In the genomic region with DNA sequence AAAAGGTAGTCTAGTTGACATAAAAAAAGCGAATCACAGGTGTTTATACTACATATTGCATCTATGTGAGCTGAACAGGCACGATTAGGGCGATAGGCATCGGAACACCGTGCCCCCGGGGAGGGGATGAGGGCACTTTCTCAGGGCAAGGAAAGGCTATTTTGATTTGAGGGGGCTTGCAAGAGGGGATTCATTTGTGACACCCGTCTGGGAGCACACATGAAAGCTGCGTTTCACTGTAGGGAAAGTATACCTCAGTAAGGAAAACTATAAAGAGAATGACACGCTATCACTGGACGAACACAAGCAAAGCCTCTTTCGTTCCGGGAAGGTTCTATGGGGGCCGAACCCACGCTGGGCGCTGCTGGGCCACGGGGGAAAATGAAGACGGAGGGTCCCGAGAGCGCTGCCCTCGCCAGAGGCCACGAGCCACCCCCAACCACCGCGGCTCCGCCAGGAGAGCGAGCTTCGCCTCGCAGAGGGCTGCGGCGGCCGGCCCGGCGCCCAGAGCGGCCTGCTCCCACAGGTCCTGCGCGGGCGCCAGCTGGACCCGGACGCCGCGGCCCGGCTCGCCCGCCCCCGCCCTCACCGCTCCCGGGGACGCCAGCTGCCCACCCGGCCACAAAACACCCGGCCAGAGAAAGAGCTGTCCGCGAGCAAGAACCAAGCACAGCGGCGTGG, we compare ENCODE assay signal across 8 cellular contexts.
DNase-seq lines count a peak whose midpoint lies in the region; ATAC-seq and TF ChIP-seq lines count a peak whose summit lies in the region.

No MANE protein-coding gene starts in this region.

- H3K27me3 ChIP-seq in DOHH2 (ENCODE audit: control insufficient read depth, low read length), result no peaks in the 10 kb centered on the region

- peaks cover 10% of the 10 kb centered on the region for H3K36me3 ChIP-seq in DOHH2 (ENCODE audit: control insufficient read depth, low read length)

- TF ChIP-seq CTCF in DOHH2 (IDR thresholded peaks at IDR 0.05; ENCODE audit: low read depth, low read length, poor library complexity, severe bottlenecking) (no peak), astrocyte of the cerebellum (IDR thresholded peaks at IDR 0.05; ENCODE audit: low read depth, low read length, missing control alignments) (no peak), GM10266 (IDR thresholded peaks at IDR 0.05; ENCODE audit: control insufficient read depth, insufficient read depth, low read depth, missing control alignments) (no peak)

- H3K27ac Mint-ChIP-seq in stimulated activated effector memory CD8-positive, alpha-beta T cell treated with anti-CD3 and anti-CD28 coated beads, Interleukin-12 subunit alpha, Interleukin-12 subunit beta, amount 100 ng/mL, for 72 hours, result peak overlapping the region; percentile 96

- H3K4me1 Mint-ChIP-seq in stimulated activated effector memory CD8-positive, alpha-beta T cell treated with anti-CD3 and anti-CD28 coated beads, Interleukin-12 subunit alpha, Interleukin-12 subunit beta, amount 100 ng/mL, for 72 hours, result peaks cover 50% of the 10 kb centered on the region

- peaks cover 27% of the 10 kb centered on the region for H4K20me1 ChIP-seq in DOHH2 (ENCODE audit: control insufficient read depth, insufficient read depth, low read depth, low read length)

- peak overlapping the region; percentile 81 for H3K27ac ChIP-seq in DOHH2 (ENCODE audit: low read depth, low read length)

- peak overlapping the region; percentile 74 for H3K4me2 ChIP-seq in DOHH2 (ENCODE audit: low read length)

- H3K79me2 ChIP-seq in DOHH2 (ENCODE audit: control insufficient read depth, low read length), result peaks cover 59% of the 10 kb centered on the region

- H3K9me3 Mint-ChIP-seq in stimulated activated effector memory CD8-positive, alpha-beta T cell treated with anti-CD3 and anti-CD28 coated beads, Interleukin-12 subunit alpha, Interleukin-12 subunit beta, amount 100 ng/mL, for 72 hours, result no peaks in the 10 kb centered on the region

- H3K4me3 ChIP-seq in DOHH2 (ENCODE audit: low read length) (peak overlapping the region; percentile 82), astrocyte of the cerebellum (ENCODE audit: low read depth, low read length) (peak overlapping the region; percentile 73), iPS-18c (ENCODE audit: insufficient read depth, low read depth, low read length) (peak overlapping the region; percentile 77)

- DNase-seq in NAMALWA (ENCODE audit: low spot score) (peak; percentile 42), astrocyte of the cerebellum (ENCODE audit: low read depth) (no peak), GM10266 (ENCODE audit: extremely low spot score) (no peak), UCSD-AML1 (lab: John Stamatoyannopoulos, UW; ENCODE audit: unreplicated experiment) (no peak)
- DNase-seq in stimulated activated effector memory CD8-positive, alpha-beta T cell treated with anti-CD3 and anti-CD28 coated beads, Interleukin-12 subunit alpha, Interleukin-12 subunit beta, amount 100 ng/mL, for 72 hours (ENCODE audit: low spot score in 2 of 2), result peak; percentile 14 to 60

- H3K36me3 Mint-ChIP-seq in stimulated activated effector memory CD8-positive, alpha-beta T cell treated with anti-CD3 and anti-CD28 coated beads, Interleukin-12 subunit alpha, Interleukin-12 subunit beta, amount 100 ng/mL, for 72 hours, result peaks cover 41% of the 10 kb centered on the region

- peaks cover 18% of the 10 kb centered on the region for H3F3A ChIP-seq in DOHH2 (ENCODE audit: control insufficient read depth, insufficient read depth)

- ATAC-seq in GM21825 (IDR thresholded peaks at IDR 0.05; ENCODE audit: unreplicated experiment), result peak; percentile 10
- peak; percentile 35 for ATAC-seq in stimulated activated effector memory CD8-positive, alpha-beta T cell treated with anti-CD3 and anti-CD28 coated beads, Interleukin-12 subunit alpha, Interleukin-12 subunit beta, amount 100 ng/mL, for 72 hours

- H3K9me3 ChIP-seq in DOHH2 (ENCODE audit: control insufficient read depth, insufficient read depth, low read length) (no peaks in the 10 kb centered on the region), iPS-18c (ENCODE audit: control insufficient read depth, insufficient read depth, low read length) (no peaks in the 10 kb centered on the region)

- H3K4me3 Mint-ChIP-seq in stimulated activated effector memory CD8-positive, alpha-beta T cell treated with anti-CD3 and anti-CD28 coated beads, Interleukin-12 subunit alpha, Interleukin-12 subunit beta, amount 100 ng/mL, for 72 hours, result peak overlapping the region; percentile 80

- peaks cover 65% of the 10 kb centered on the region for H3K4me1 ChIP-seq in DOHH2 (ENCODE audit: control insufficient read depth, low read length)

- in situ Hi-C loops in astrocyte of the cerebellum (cut with HindIII; ENCODE audit: low sequenced_read_pairs), result no loop called here

- no peaks in the 10 kb centered on the region for H3K9me2 ChIP-seq in DOHH2 (replicated peaks; ENCODE audit: control insufficient read depth, low read length)

Comparison
In these comparisons a context has a peak if more than half of its experiments do, and no peak if none do; other contexts are left out.
1. DNase-seq: peak in NAMALWA (single experiment) and stimulated activated effector memory CD8-positive, alpha-beta T cell treated with anti-CD3 and anti-CD28 coated beads, Interleukin-12 subunit alpha, Interleukin-12 subunit beta, amount 100 ng/mL, for 72 hours (2 of 2); none in astrocyte of the cerebellum (single experiment), GM10266 (single experiment) and UCSD-AML1 (single experiment).
2. Peak in every context shown above with its lines, with median percentiles within 50 percentile points of each other: H3K4me3 ChIP-seq.